In the genomic region with DNA sequence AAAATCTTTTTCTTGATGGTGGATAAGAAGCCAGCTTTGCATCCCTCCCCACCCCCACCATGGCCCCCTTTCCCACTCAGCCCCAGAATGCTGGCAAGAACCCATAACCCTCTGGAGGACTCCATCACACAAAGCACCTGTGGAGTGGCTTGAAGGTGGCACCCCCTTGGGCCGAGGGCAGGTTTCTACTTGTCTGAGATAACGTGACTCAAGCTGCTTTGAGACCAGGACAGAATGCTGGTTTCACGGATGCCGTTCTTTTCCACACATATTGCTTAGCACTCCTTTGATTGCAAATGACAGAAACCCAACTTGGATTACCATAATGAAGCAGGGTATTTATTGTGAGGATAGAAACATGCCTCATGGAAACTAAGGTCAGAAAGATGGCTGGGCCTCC, we compare ENCODE assay signal across 24 cellular contexts.
DNase-seq lines count a peak whose midpoint lies in the region; ATAC-seq, FAIRE-seq and TF ChIP-seq lines count a peak whose summit lies in the region.
"Had no signal": no experiment of that assay in that cellular context is flagged by ENCODE, and none has a peak within 500 bp of the region (broad histone marks: within the 10 kb centered on the region; RNA-seq: fewer than 3 reads in every experiment).

No MANE protein-coding gene starts in this region.

- H3K9ac ChIP-seq in keratinocyte (ENCODE audit: control insufficient read depth, extremely low read depth, insufficient read depth, low read length): no peak overlapping the region
- H3K9ac ChIP-seq in endodermal cell (ENCODE audit: extremely low read depth, low read length, poor library complexity, severe bottlenecking): no peak overlapping the region
- H3K9ac ChIP-seq: BLaER1, GM23248 had no signal

- intact Hi-C loops in prostate gland (cut with DNase I): no loop called here

- DNase-seq in NCI-H146 (lab: John Stamatoyannopoulos, UW): peak; percentile 7
- no peak for DNase-seq in NCI-H146 treated with DMSO at 0.1 percent for 48 hours (lab: John Stamatoyannopoulos, UW; ENCODE audit: unreplicated experiment)
- peak; percentile 6 for DNase-seq in RWPE1 (ENCODE audit: low spot score)
- DNase-seq in bronchial epithelial cell (ENCODE audit: low read depth): peak; percentile 64
- no peak for DNase-seq in keratinocyte (ENCODE audit: low read depth, low spot score)
- DNase-seq in endodermal cell: no peak
- DNase-seq in prostate gland (ENCODE audit: low spot score): no peak
- DNase-seq: Caco-2; CD4-positive, CD25-positive, alpha-beta regulatory T cell; CD8-positive, alpha-beta T cell; DMS153; DND-41; GM23248; H7; HCEC 1CT had no signal

- no peak overlapping the region for H2AFZ ChIP-seq in keratinocyte (ENCODE audit: control insufficient read depth, low read length)
- H2AFZ ChIP-seq: GM23248 had no signal

- H3K79me2 ChIP-seq in keratinocyte (ENCODE audit: control insufficient read depth, insufficient read depth, low read length): no peaks in the 10 kb centered on the region

- H3K9me3 ChIP-seq in keratinocyte (ENCODE audit: control insufficient read depth, low read depth, low read length) (no peaks in the 10 kb centered on the region), endodermal cell (ENCODE audit: control insufficient read depth, low read length) (no peaks in the 10 kb centered on the region), prostate gland (no peaks in the 10 kb centered on the region)
- H3K9me3 ChIP-seq: BLaER1, Caco-2 had no signal

- no peak for TF ChIP-seq POLR2A in prostate gland (IDR thresholded peaks at IDR 0.05)

- no peaks in the 10 kb centered on the region for H4K20me1 ChIP-seq in keratinocyte (ENCODE audit: control insufficient read depth, extremely low read depth, insufficient read depth, low read length)
- H4K20me1 ChIP-seq: BLaER1 had no signal

- peaks cover 11% of the 10 kb centered on the region for H3K4me1 Mint-ChIP-seq in endodermal cell
- H3K4me1 Mint-ChIP-seq: B cell; CD4-positive, CD25-positive, alpha-beta regulatory T cell had no signal

- TF ChIP-seq CTCF in RWPE1 (conservative IDR thresholded peaks at IDR 0.05; ENCODE audit: low read depth) (no peak), bronchial epithelial cell (IDR thresholded peaks at IDR 0.05; ENCODE audit: insufficient read depth, low read length, severe bottlenecking) (no peak), keratinocyte (optimal IDR thresholded peaks at IDR 0.05 in 1 of 3, IDR thresholded peaks at IDR 0.05 in 1 of 3, conservative IDR thresholded peaks at IDR 0.05 in 1 of 3; ENCODE audit: extremely low read depth in 1 of 3, insufficient read depth in 2 of 3, low read length in 3 of 3) (no peak), endodermal cell (conservative IDR thresholded peaks at IDR 0.05) (no peak), prostate gland (IDR thresholded peaks at IDR 0.05) (no peak)

- no peak overlapping the region for H3K27ac Mint-ChIP-seq in endodermal cell
- H3K27ac Mint-ChIP-seq: B cell; CD4-positive, CD25-positive, alpha-beta regulatory T cell; CD8-positive, alpha-beta T cell had no signal

- H3K9me1 ChIP-seq in keratinocyte (ENCODE audit: control insufficient read depth, extremely low read depth, insufficient read depth, low read length): no peaks in the 10 kb centered on the region

- no peak overlapping the region for H3K27ac ChIP-seq in RWPE1
- no peak overlapping the region for H3K27ac ChIP-seq in keratinocyte (ENCODE audit: control insufficient read depth, insufficient read depth, low read length)
- no peak overlapping the region for H3K27ac ChIP-seq in endodermal cell (ENCODE audit: low read depth, low read length)
- H3K27ac ChIP-seq in prostate gland: no peak overlapping the region
- H3K27ac ChIP-seq: 22Rv1, BLaER1, C4-2B, GM23248 had no signal

- H3K27me3 ChIP-seq in bronchial epithelial cell (ENCODE audit: control insufficient read depth, insufficient read depth, low read length): no peaks in the 10 kb centered on the region
- no peaks in the 10 kb centered on the region for H3K27me3 ChIP-seq in keratinocyte (ENCODE audit: control insufficient read depth, extremely low read depth, insufficient read depth, low read length)
- no peaks in the 10 kb centered on the region for H3K27me3 ChIP-seq in endodermal cell (ENCODE audit: control insufficient read depth, insufficient read depth, low read length, poor library complexity, severe bottlenecking)
- H3K27me3 ChIP-seq in prostate gland (replicated peaks; ENCODE audit: insufficient read depth): no peaks in the 10 kb centered on the region
- H3K27me3 ChIP-seq: BLaER1 had no signal

- no peak overlapping the region for H3K4me3 Mint-ChIP-seq in endodermal cell
- H3K4me3 Mint-ChIP-seq: B cell; CD4-positive, CD25-positive, alpha-beta regulatory T cell; CD8-positive, alpha-beta T cell had no signal

- CTCF ChIA-PET in RWPE1 (lab: Yijun Ruan, JAX): interaction anchor here (0.6 kb wide), 1 partner anchor 268 kb away, joined by 3 read pairs; no protein-coding TSS in a partner anchor

- no peak overlapping the region for H3K4me2 ChIP-seq in keratinocyte (ENCODE audit: control insufficient read depth, extremely low read depth, insufficient read depth, low read depth, low read length)
- H3K4me2 ChIP-seq: BLaER1 had no signal

- POLR2A ChIA-PET in RWPE1 (lab: Yijun Ruan, JAX; ENCODE audit: low non-redundant PET): no interaction called here

- dilution Hi-C loops in keratinocyte (cut with MboI; ENCODE audit: extremely low pct_ligation_motif_present, low sequenced_read_pairs): no loop called here

- 88 to 93% methylated on average over 4 of the region's 4 CpGs for WGBS in endodermal cell (ENCODE audit: insufficient coverage in 1 of 2, insufficient read length in 1 of 2), 2 experiments
- 64% methylated on average over 4 of the region's 4 CpGs for WGBS in prostate gland

- H3K4me3 ChIP-seq in bronchial epithelial cell (ENCODE audit: low read depth, low read length) (no peak overlapping the region), keratinocyte (ENCODE audit: control insufficient read depth in 2 of 3, extremely low read depth in 1 of 3, insufficient read depth in 2 of 3, low read depth in 1 of 3, low read length in 3 of 3) (no peak overlapping the region), endodermal cell (ENCODE audit: low read length) (no peak overlapping the region), prostate gland (no peak overlapping the region)
- H3K4me3 ChIP-seq: BLaER1, GM23248 had no signal

- no peak for ATAC-seq in GM21360 (IDR thresholded peaks at IDR 0.05; ENCODE audit: unreplicated experiment)
- ATAC-seq: CD8-positive, alpha-beta T cell had no signal

- no peaks in the 10 kb centered on the region for H3K27me3 Mint-ChIP-seq in endodermal cell (ENCODE audit: insufficient read depth)

- FAIRE-seq in bronchial epithelial cell (lab: Jason Lieb, UNC) (peak; percentile 36), keratinocyte (lab: Jason Lieb, UNC) (peak; percentile 39)
- FAIRE-seq: A204.1, G401.6, GM12892, H1 had no signal

- no peaks in the 10 kb centered on the region for H3K36me3 ChIP-seq in bronchial epithelial cell (ENCODE audit: control insufficient read depth, insufficient read depth, low read length)
- H3K36me3 ChIP-seq in keratinocyte (ENCODE audit: control insufficient read depth in 2 of 2, extremely low read depth in 1 of 2, insufficient read depth in 2 of 2, low read length in 2 of 2): no peaks in the 10 kb centered on the region
- no peaks in the 10 kb centered on the region for H3K36me3 ChIP-seq in endodermal cell (ENCODE audit: control insufficient read depth, insufficient read depth, low read length)
- H3K36me3 ChIP-seq in prostate gland: no peaks in the 10 kb centered on the region
- H3K36me3 ChIP-seq: BLaER1 had no signal

- peaks cover 2% of the 10 kb centered on the region for H3K9me3 Mint-ChIP-seq in endodermal cell
- H3K9me3 Mint-ChIP-seq: CD4-positive, CD25-positive, alpha-beta regulatory T cell; CD8-positive, alpha-beta T cell had no signal

- H3K4me1 ChIP-seq in keratinocyte (ENCODE audit: control insufficient read depth, extremely low read depth, insufficient read depth, low read length) (no peaks in the 10 kb centered on the region), endodermal cell (ENCODE audit: control insufficient read depth, insufficient read depth, low read length) (no peaks in the 10 kb centered on the region), prostate gland (replicated peaks) (no peaks in the 10 kb centered on the region)
- H3K4me1 ChIP-seq: BLaER1, Caco-2 had no signal

- H3K36me3 Mint-ChIP-seq in endodermal cell (ENCODE audit: low read depth): no peaks in the 10 kb centered on the region
- H3K36me3 Mint-ChIP-seq: CD4-positive, CD25-positive, alpha-beta regulatory T cell; CD8-positive, alpha-beta T cell had no signal

Comparison
In these comparisons a context has a peak if more than half of its experiments do, and no peak if none do; other contexts are left out.
1. DNase-seq: peak in NCI-H146 (single experiment), RWPE1 (single experiment) and bronchial epithelial cell (single experiment); none in NCI-H146 treated with DMSO at 0.1 percent for 48 hours (single experiment), keratinocyte (single experiment), endodermal cell (single experiment) and prostate gland (single experiment).